Comparison of ENCODE assay signal across 1 cellular context in genomic region chr7:66505531-66506451, GRCh38.
TF ChIP-seq lines count a peak whose summit lies in the region.

No MANE protein-coding gene starts in this region.

TF ChIP-seq in HepG2, 621 proteins besides CTCF, POLR2A, EP300 and RAD21 (continued from another document):
- TF ChIP-seq CC2D1A (CRISPR knock-in tag; IDR thresholded peaks at IDR 0.05) (no peak), MAF1 (CRISPR knock-in tag; IDR thresholded peaks at IDR 0.05; ENCODE audit: borderline replicate concordance) (no peak), TRIM22 (IDR thresholded peaks at IDR 0.05) (no peak), ZBTB46 (CRISPR knock-in tag; IDR thresholded peaks at IDR 0.05; ENCODE audit: borderline replicate concordance) (no peak), ZSCAN30 (CRISPR knock-in tag; IDR thresholded peaks at IDR 0.05) (no peak), ZSCAN9 (CRISPR knock-in tag; IDR thresholded peaks at IDR 0.05; ENCODE audit: borderline replicate concordance) (no peak), ZNF407 (CRISPR knock-in tag; IDR thresholded peaks at IDR 0.05; ENCODE audit: not compliant biosample characterization) (no peak), ZC3H4 (CRISPR knock-in tag; IDR thresholded peaks at IDR 0.05; ENCODE audit: borderline replicate concordance) (no peak), ZFP62 (CRISPR knock-in tag; IDR thresholded peaks at IDR 0.05) (no peak)
